Comparison of ENCODE assay signal across 23 cellular contexts in the genomic region with DNA sequence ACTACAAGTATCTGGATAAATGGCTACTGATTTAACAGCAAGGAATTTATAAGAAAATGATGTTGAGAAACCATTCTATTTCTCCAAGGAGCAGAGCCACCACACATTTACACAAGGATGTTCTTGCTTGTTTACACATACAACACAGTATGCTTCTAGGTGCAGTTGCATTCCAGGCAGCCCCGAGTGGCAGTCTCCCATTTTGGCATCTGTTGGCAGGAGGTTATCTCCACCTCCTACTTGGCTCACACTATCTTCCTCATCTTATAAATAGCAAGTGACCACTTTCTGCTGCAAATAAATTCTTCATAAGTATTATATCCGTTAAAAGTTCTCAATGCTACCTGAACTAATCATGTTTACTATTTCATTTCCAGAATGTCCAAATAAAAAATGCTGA.
"Had no signal": no experiment of that assay in that cellular context is flagged by ENCODE, and none has a peak within 500 bp of the region (broad histone marks: within the 10 kb centered on the region; RNA-seq: fewer than 3 reads in every experiment).

No MANE protein-coding gene starts in this region.

- H3K9me3 ChIP-seq: neutrophil, SK-N-SH, suprapubic skin, transverse colon, uterus had no signal

- ATAC-seq: natural killer cell treated with Interleukin-12 subunit alpha and Interleukin-12 subunit beta and Interleukin-15 and Interleukin-18, amount 100 ng/mL, for 72 hours; T-helper 17 cell had no signal

- H3K27ac ChIP-seq: neutrophil, suprapubic skin, transverse colon, uterus had no signal

- H3K4me2 ChIP-seq: SK-N-SH had no signal

- H3K4me3 ChIP-seq: suprapubic skin, transverse colon, uterus had no signal

- H3K36me3 ChIP-seq: neutrophil, suprapubic skin, transverse colon, uterus had no signal

- H3K27me3 ChIP-seq: neutrophil, suprapubic skin, transverse colon had no signal

- DNase-seq: activated CD4-positive, alpha-beta memory T cell treated with anti-CD3 and anti-CD28 coated beads for 36 hours; activated CD4-positive, alpha-beta T cell treated with anti-CD3 and anti-CD28 coated beads, Interleukin-2, amount 10 ng/mL, durations not matched to agents 24 days and 14 days; activated CD4-positive, CD25-positive, alpha-beta regulatory T cell treated with anti-CD3 and anti-CD28 coated beads, Interleukin-2, amount 50 U/mL, for 72 hours; activated CD8-positive, alpha-beta memory T cell treated with anti-CD3 and anti-CD28 coated beads, Interleukin-2, amount 50 U/mL, for 4 hours; activated gamma-delta T cell treated with Interleukin-2 at 50 U/mL for 16 hours; activated naive CD4-positive, alpha-beta T cell treated with anti-CD3 and anti-CD28 coated beads, Interleukin-2, amount 50 U/mL, for 16 hours; activated T-cell treated with anti-CD3 and anti-CD28 coated beads, Interleukin-2, amount 50 U/mL, for 1 hour; amniotic stem cell; central memory CD4-positive, alpha-beta T cell; head of caudate nucleus; retina; SK-N-SH; stimulated activated CD4-positive, alpha-beta T cell treated with anti-CD3 and anti-CD28 coated beads, Interleukin-15, amount 100 ng/mL, for 24 hours; stimulated activated CD4-positive, alpha-beta T cell treated with anti-CD3 and anti-CD28 coated beads, Interleukin-2, amount 100 ng/mL, for 24 hours; stimulated activated naive CD4-positive, alpha-beta T cell; SW 1271; T-helper 17 cell; T1000; transverse colon; uterus had no signal

- H3K4me1 ChIP-seq: suprapubic skin, transverse colon, uterus had no signal

- H3K9ac ChIP-seq: SK-N-SH had no signal
